Comparison of ENCODE assay signal across 16 cellular contexts in the genomic region with DNA sequence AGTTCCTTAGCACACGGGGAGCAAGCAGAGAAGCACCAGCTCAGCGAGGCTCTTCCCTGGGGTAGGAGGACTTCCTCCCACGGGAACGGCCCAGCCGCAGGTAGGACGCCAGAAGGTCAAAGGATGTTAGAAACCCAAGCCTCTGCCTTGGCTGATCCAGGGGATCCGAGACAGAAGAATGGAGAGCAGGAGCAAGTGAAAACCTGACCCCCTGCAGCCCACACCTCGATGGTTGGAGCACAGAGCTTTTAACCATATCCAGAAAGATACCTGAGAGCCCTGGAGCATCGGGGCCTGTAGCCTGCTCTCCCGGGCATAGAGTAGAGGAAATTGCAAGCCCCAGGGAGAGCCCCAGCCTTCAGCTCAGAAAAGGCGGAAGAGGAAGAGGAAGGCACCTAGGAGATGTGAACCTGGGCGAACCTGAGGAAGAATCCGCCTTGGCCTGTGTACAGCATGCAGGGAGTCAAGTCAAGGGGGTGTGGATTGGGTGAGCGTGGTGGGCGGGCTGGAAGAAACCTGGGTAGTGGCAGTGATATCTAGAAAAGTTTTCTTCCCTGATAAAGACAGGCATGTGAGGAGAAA.
DNase-seq lines count a peak whose midpoint lies in the region; ATAC-seq, FAIRE-seq and TF ChIP-seq lines count a peak whose summit lies in the region.
"Had no signal": no experiment of that assay in that cellular context is flagged by ENCODE, and none has a peak within 500 bp of the region (broad histone marks: within the 10 kb centered on the region; RNA-seq: fewer than 3 reads in every experiment).

No MANE protein-coding gene starts in this region.

- no peak overlapping the region for H3K4me2 ChIP-seq in neuronal stem cell (ENCODE audit: insufficient read depth, low read length, poor library complexity, severe bottlenecking)

- H3K36me3 ChIP-seq in neuronal stem cell (replicated peaks in 1 of 2; ENCODE audit: control insufficient read depth in 2 of 2, insufficient read depth in 2 of 2, low read length in 2 of 2) (no peaks in the 10 kb centered on the region), vagina (no peaks in the 10 kb centered on the region)
- H3K36me3 ChIP-seq in effector memory CD4-positive, alpha-beta T cell (ENCODE audit: control insufficient read depth, insufficient read depth, low read length) = no peaks in the 10 kb centered on the region

- no peak overlapping the region for H2BK5ac ChIP-seq in neuronal stem cell (ENCODE audit: low read length)

- no peak overlapping the region for H2AK5ac ChIP-seq in neuronal stem cell (ENCODE audit: low read depth, low read length)

- H3K4ac ChIP-seq in neuronal stem cell (ENCODE audit: low read length) = no peak overlapping the region

- peak overlapping the region; percentile 85 for H3K27ac Mint-ChIP-seq in dendritic cell treated with granulocyte-macrophage colony-stimulating factor and Interleukin-4, amounts not matched to agents 40 ng/mL and 50 ng/mL, for 4 days
- H3K27ac Mint-ChIP-seq: CD8-positive, alpha-beta T cell had no signal

- H3K23ac ChIP-seq in neuronal stem cell (ENCODE audit: low read depth, low read length, poor library complexity) = no peak overlapping the region

- H3K4me1 ChIP-seq in neuronal stem cell (ENCODE audit: control insufficient read depth in 2 of 2, insufficient read depth in 1 of 2, low read depth in 1 of 2, low read length in 2 of 2) (peaks cover 0 to 2% of the 10 kb centered on the region in 2 donors), vagina (peaks cover 27% of the 10 kb centered on the region)
- H3K4me1 ChIP-seq in effector memory CD4-positive, alpha-beta T cell (ENCODE audit: control insufficient read depth, insufficient read depth, low read length, poor library complexity, severe bottlenecking) = no peaks in the 10 kb centered on the region

- no peak overlapping the region for H2BK120ac ChIP-seq in neuronal stem cell (ENCODE audit: low read depth, low read length)

- no peak overlapping the region for H4K8ac ChIP-seq in neuronal stem cell (ENCODE audit: low read depth, low read length)

- H3K79me1 ChIP-seq in neuronal stem cell (ENCODE audit: low read depth, low read length) = no peaks in the 10 kb centered on the region

- H3K4me3 Mint-ChIP-seq in dendritic cell treated with granulocyte-macrophage colony-stimulating factor and Interleukin-4, amounts not matched to agents 40 ng/mL and 50 ng/mL, for 4 days = no peak overlapping the region
- H3K4me3 Mint-ChIP-seq: CD8-positive, alpha-beta T cell had no signal

- intact Hi-C loops in left cardiac atrium (cut with DNase I) = no loop called here
- intact Hi-C loops in cardiac septum (cut with DNase I) = no loop called here
- intact Hi-C loops in dendritic cell treated with granulocyte-macrophage colony-stimulating factor and Interleukin-4, amounts not matched to agents 40 ng/mL and 50 ng/mL, for 4 days (cut with micrococcal nuclease) = no loop called here
- intact Hi-C loops in vagina (cut with DNase I) = no loop called here

- no peak overlapping the region for H3K14ac ChIP-seq in neuronal stem cell (ENCODE audit: low read length)

- H2BK15ac ChIP-seq in neuronal stem cell (ENCODE audit: low read length) = no peak overlapping the region

- H3K4me3 ChIP-seq in neuronal stem cell (ENCODE audit: low read length in 2 of 2) (no peak overlapping the region), vagina (no peak overlapping the region)
- H3K4me3 ChIP-seq in effector memory CD4-positive, alpha-beta T cell (ENCODE audit: insufficient read depth, low read depth, low read length, poor library complexity, severe bottlenecking) = no peak overlapping the region

- H3K9me3 Mint-ChIP-seq in dendritic cell treated with granulocyte-macrophage colony-stimulating factor and Interleukin-4, amounts not matched to agents 40 ng/mL and 50 ng/mL, for 4 days = no peaks in the 10 kb centered on the region
- H3K9me3 Mint-ChIP-seq: CD8-positive, alpha-beta T cell had no signal

- H3K18ac ChIP-seq in neuronal stem cell (ENCODE audit: low read length) = peak overlapping the region; percentile 15

- H3K9ac ChIP-seq in neuronal stem cell (ENCODE audit: low read depth, low read length, poor library complexity) = no peak overlapping the region

- FAIRE-seq in D721Med (lab: Jason Lieb, UNC) = no peak
- FAIRE-seq: GM19239, H54 had no signal

- no peaks in the 10 kb centered on the region for H3K36me3 Mint-ChIP-seq in dendritic cell treated with granulocyte-macrophage colony-stimulating factor and Interleukin-4, amounts not matched to agents 40 ng/mL and 50 ng/mL, for 4 days (ENCODE audit: low read depth)
- H3K36me3 Mint-ChIP-seq: CD8-positive, alpha-beta T cell had no signal

- no peak for TF ChIP-seq CTCF in vagina (IDR thresholded peaks at IDR 0.05)
- TF ChIP-seq CTCF in D721Med (IDR thresholded peaks at IDR 0.05; ENCODE audit: insufficient read depth, missing control alignments) = no peak

- H3K27ac ChIP-seq in neuronal stem cell (replicated peaks; ENCODE audit: low read length) (no peak overlapping the region), vagina (no peak overlapping the region)
- H3K27ac ChIP-seq in effector memory CD4-positive, alpha-beta T cell (ENCODE audit: insufficient read depth, low read length, poor library complexity, severe bottlenecking) = no peak overlapping the region
- H3K27ac ChIP-seq: C4-2B had no signal

- ATAC-seq in left cardiac atrium = no peak
- ATAC-seq: CD8-positive, alpha-beta T cell had no signal

- H3K9me3 ChIP-seq in neuronal stem cell (replicated peaks in 1 of 2; ENCODE audit: control insufficient read depth in 2 of 2, insufficient read depth in 1 of 2, low read depth in 1 of 2, low read length in 2 of 2) (peaks cover 0 to 3% of the 10 kb centered on the region in 2 donors), vagina (no peaks in the 10 kb centered on the region)
- H3K9me3 ChIP-seq in effector memory CD4-positive, alpha-beta T cell (ENCODE audit: control insufficient read depth, low read length) = no peaks in the 10 kb centered on the region

- no CpG with 5 or more reads among the region's 15 CpGs for WGBS in neuronal stem cell (ENCODE audit: extremely low coverage in 2 of 2, insufficient read length in 2 of 2, insufficient replicate concordance in 1 of 2), 2 donors

- no peak overlapping the region for H4K91ac ChIP-seq in neuronal stem cell (ENCODE audit: low read depth, low read length, poor library complexity)

- H3K4me1 Mint-ChIP-seq in dendritic cell treated with granulocyte-macrophage colony-stimulating factor and Interleukin-4, amounts not matched to agents 40 ng/mL and 50 ng/mL, for 4 days (ENCODE audit: low read depth) = peaks cover 64% of the 10 kb centered on the region

- H2AFZ ChIP-seq in neuronal stem cell (ENCODE audit: low read length) = no peak overlapping the region

- no peak overlapping the region for H2BK12ac ChIP-seq in neuronal stem cell (ENCODE audit: low read length)

- H3K27me3 ChIP-seq in neuronal stem cell (ENCODE audit: control insufficient read depth in 3 of 3, insufficient read depth in 3 of 3, low read depth in 1 of 3, low read length in 3 of 3) (peaks cover 0 to 3% (median 0%) of the 10 kb centered on the region in 3 experiments), vagina (no peaks in the 10 kb centered on the region)
- H3K27me3 ChIP-seq in effector memory CD4-positive, alpha-beta T cell (replicated peaks; ENCODE audit: control insufficient read depth, insufficient read depth, low read length, poor library complexity, severe bottlenecking) = no peaks in the 10 kb centered on the region

- peaks cover 9% of the 10 kb centered on the region for H3K27me3 Mint-ChIP-seq in dendritic cell treated with granulocyte-macrophage colony-stimulating factor and Interleukin-4, amounts not matched to agents 40 ng/mL and 50 ng/mL, for 4 days

- no peak for TF ChIP-seq POLR2A in vagina (IDR thresholded peaks at IDR 0.05)

- DNase-seq in left cardiac atrium = peak; percentile 14
- no peak for DNase-seq in cardiac septum (ENCODE audit: low spot score)
- DNase-seq in neuronal stem cell (ENCODE audit: low spot score) = no peak
- DNase-seq in vagina (ENCODE audit: extremely low spot score in 2 of 2) = peak; percentile 64 to 76
- DNase-seq in effector memory CD4-positive, alpha-beta T cell = no peak
- no peak for DNase-seq in occipital lobe (lab: John Stamatoyannopoulos, UW)
- no peak for DNase-seq in D721Med (ENCODE audit: insufficient read length, low spot score)
- DNase-seq: ACHN, COR-L47, DMS53, GF-D8 had no signal

Comparison
In these comparisons a context has a peak if more than half of its experiments do, and no peak if none do; other contexts are left out.
1. DNase-seq: peak in left cardiac atrium (single experiment) and vagina (2 of 2); none in cardiac septum (single experiment), neuronal stem cell (single experiment), effector memory CD4-positive, alpha-beta T cell (0 of 3), occipital lobe (single experiment) and D721Med (single experiment).